In genomic region chr17:42617956-42618431, GRCh38 we compare ENCODE assay signal across 10 cellular contexts. TPM values are rescaled to one million over a fixed set of nuclear protein-coding genes. Genes with fewer than 3 reads are reported as not detected.
DNase-seq lines count a peak whose midpoint lies in the region; ATAC-seq and TF ChIP-seq lines count a peak whose summit lies in the region.
"Had no signal": no experiment of that assay in that cellular context is flagged by ENCODE, and none has a peak within 500 bp of the region (broad histone marks: within the 10 kb centered on the region; RNA-seq: fewer than 3 reads in every experiment).

No MANE protein-coding gene starts in this region.

- peaks cover 32% of the 10 kb centered on the region for H3K36me3 Mint-ChIP-seq in MCF 10A (ENCODE audit: insufficient read depth, unreplicated experiment)

- intact Hi-C loops in Right ventricle myocardium inferior (cut with DNase I) (loop anchor here (2.0 kb wide), 1 partner anchor 63 kb away; the partner anchor contains the start of gene CCR10), cardiac septum (cut with DNase I) (loop anchor here (2.0 kb wide), 1 partner anchor 61 kb away; no protein-coding TSS in a partner anchor), MCF 10A (cut with micrococcal nuclease) (loop anchor here (1.0 kb wide), 1 partner anchor 145 kb away; no protein-coding TSS in a partner anchor), aorta (cut with DNase I) (no loop called here), A673 (cut with micrococcal nuclease; ENCODE audit: unreplicated experiment) (no loop called here)

- CTCF ChIA-PET in MCF 10A (lab: Yijun Ruan, JAX) (interaction anchor here (0.7 to 7.0 kb wide), 12 partner anchors 9 to 211 kb away, joined by 3 to 61 read pairs (median 4); partner anchors contain the start of genes PLEKHH3, RETREG3 and TUBG1), A673 (lab: Charles Lee) (no interaction called here)

- H3K9me3 Mint-ChIP-seq in MCF 10A (ENCODE audit: unreplicated experiment) = no peaks in the 10 kb centered on the region
- H3K9me3 Mint-ChIP-seq: CD4-positive, alpha-beta memory T cell had no signal

- no peak overlapping the region for H3K4me3 Mint-ChIP-seq in MCF 10A (ENCODE audit: unreplicated experiment)
- H3K4me3 Mint-ChIP-seq: CD4-positive, alpha-beta memory T cell had no signal

- H3K27ac ChIP-seq in aorta (ENCODE audit: low read depth in 1 of 2, low read length in 2 of 2) (no peak overlapping the region), A673 (ENCODE audit: low read depth, low read length, poor library complexity, severe bottlenecking) (no peak overlapping the region)

- 43% methylated on average over 4 of the region's 4 CpGs for WGBS in aorta, 2 donors

- BruUV-seq in MCF 10A (replicated peaks; lab: Mats Ljungman, UMichigan) = no TSS peak
- BruUV-seq in A673 (replicated peaks; lab: Mats Ljungman, UMichigan) = no TSS peak

- H3K27me3 Mint-ChIP-seq in MCF 10A (ENCODE audit: insufficient read depth, unreplicated experiment) = no peaks in the 10 kb centered on the region
- H3K27me3 Mint-ChIP-seq: CD4-positive, alpha-beta memory T cell had no signal

- H3K27me3 ChIP-seq in aorta (ENCODE audit: control insufficient read depth in 1 of 2, insufficient read depth in 2 of 2, low read length in 1 of 2) (no peaks in the 10 kb centered on the region), A673 (replicated peaks; ENCODE audit: insufficient read depth, low read depth, low read length, poor library complexity) (no peaks in the 10 kb centered on the region)

- H3K36me3 ChIP-seq in aorta (ENCODE audit: control insufficient read depth in 1 of 2, insufficient read depth in 2 of 2, low read length in 1 of 2) (no peaks in the 10 kb centered on the region), A673 (ENCODE audit: insufficient read depth, low read length, poor library complexity, severe bottlenecking) (peaks cover 5% of the 10 kb centered on the region)

- H3K4me1 ChIP-seq in aorta (ENCODE audit: control insufficient read depth in 1 of 2, insufficient read depth in 2 of 2, low read length in 2 of 2) (no peaks in the 10 kb centered on the region), A673 (ENCODE audit: insufficient read depth, low read length, poor library complexity, severe bottlenecking) (no peaks in the 10 kb centered on the region)

- DNase-seq in Right ventricle myocardium inferior (ENCODE audit: missing footprints) = no peak
- no peak for DNase-seq in cardiac septum (ENCODE audit: low spot score)
- DNase-seq in MCF 10A (ENCODE audit: unreplicated experiment) = peak; percentile 14
- DNase-seq in aorta = no peak
- DNase-seq in A673 (ENCODE audit: low spot score) = no peak
- no peak for DNase-seq in pons (ENCODE audit: low spot score)
- DNase-seq in NCI-H1694 (lab: John Stamatoyannopoulos, UW) = no peak
- DNase-seq: activated CD8-positive, alpha-beta memory T cell treated with anti-CD3 and anti-CD28 coated beads, Interleukin-2, amount 50 U/mL, for 48 hours; CD4-positive, alpha-beta memory T cell had no signal

- H3K4me3 ChIP-seq in aorta (ENCODE audit: low read length in 2 of 2) (no peak overlapping the region), A673 (ENCODE audit: low read depth, low read length, poor library complexity, severe bottlenecking) (no peak overlapping the region)

- H3K4me1 Mint-ChIP-seq in MCF 10A (ENCODE audit: insufficient read depth, unreplicated experiment) = peaks cover 15% of the 10 kb centered on the region

- H3K9me3 ChIP-seq in aorta (ENCODE audit: control insufficient read depth, low read length) (no peaks in the 10 kb centered on the region), A673 (ENCODE audit: low read depth, low read length, poor library complexity, severe bottlenecking) (no peaks in the 10 kb centered on the region)

- no peak overlapping the region for H3K27ac Mint-ChIP-seq in MCF 10A (ENCODE audit: low read depth, unreplicated experiment)

- no peak for TF ChIP-seq CTCF in MCF 10A (IDR thresholded peaks at IDR 0.05; ENCODE audit: unreplicated experiment)
- TF ChIP-seq CTCF in A673 (conservative IDR thresholded peaks at IDR 0.05; ENCODE audit: low read depth, low read length) = no peak

- POLR2A ChIA-PET in MCF 10A (lab: Yijun Ruan, JAX) = interaction anchor here (0.6 to 8.2 kb wide), 13 partner anchors 9 to 88 kb away, joined by 3 to 110 read pairs (median 9); partner anchors contain the start of genes PLEKHH3, PSMC3IP, RETREG3 and TUBG1
- POLR2A ChIA-PET in A673 (lab: Charles Lee; ENCODE audit: low non-redundant PET) = no interaction called here

- ATAC-seq in Right ventricle myocardium inferior (peak; percentile 8), HG03135 (IDR thresholded peaks at IDR 0.05; ENCODE audit: unreplicated experiment) (peak; percentile 11), aorta (ENCODE audit: low FRiP score) (peak; percentile 11)

RNA-seq across cellular contexts. Expression of gene TUBG1, which starts 8.5 kb away (rescaled TPM):
- 54.3 TPM for total RNA-seq in Right ventricle myocardium inferior
- 45.6 TPM for total RNA-seq in cardiac septum
- 57.8 and 60.2 TPM in 2 replicates for total RNA-seq in MCF 10A (2022)
- total RNA-seq in aorta = 10 to 100 TPM; 21.5 to 24.9 TPM
- polyA plus RNA-seq in aorta = 10 to 100 TPM; 15.7 to 19.5 TPM
- total RNA-seq in A673 (2021) = 85.8 and 87.4 TPM in 2 replicates

RNA-seq across cellular contexts. Expression of gene RETREG3, which starts 8.8 kb away (rescaled TPM):
- 22.5 TPM for total RNA-seq in Right ventricle myocardium inferior
- total RNA-seq in cardiac septum = 21.3 TPM
- 45.2 and 46.0 TPM in 2 replicates for total RNA-seq in MCF 10A (2022)
- 10 to 100 TPM; 42.9 to 54.1 TPM for total RNA-seq in aorta
- polyA plus RNA-seq in aorta = 10 to 100 TPM; 11.5 to 27.6 TPM
- total RNA-seq in A673 (2021) = 23.2 and 30.0 TPM in 2 replicates

RNA-seq across cellular contexts. Expression of gene PSMC3IP, which starts 40.5 kb away (rescaled TPM):
- total RNA-seq in Right ventricle myocardium inferior (3.4 TPM), cardiac septum (1.8 TPM), MCF 10A (2022) (10.3 and 12.0 TPM in 2 replicates), aorta (1 to 10 TPM; 3.9 to 5.2 TPM), A673 (2021) (30.9 and 31.9 TPM in 2 replicates)
- polyA plus RNA-seq in aorta = 10 to 100 TPM in 1 of 2 donors, 1 to 10 TPM in 1; 3.8 to 14.4 TPM

RNA-seq across cellular contexts. Expression of gene TUBG2, which starts 41.1 kb away (rescaled TPM):
- total RNA-seq in Right ventricle myocardium inferior (15.0 TPM), cardiac septum (21.9 TPM), MCF 10A (2022) (21.3 and 23.4 TPM in 2 replicates), aorta (10 to 100 TPM; 23.4 to 42.6 TPM), A673 (2021) (14.6 and 19.2 TPM in 2 replicates)
- polyA plus RNA-seq in aorta = 10 to 100 TPM; 23.9 to 72.2 TPM

RNA-seq across cellular contexts. Expression of gene MLX, which starts 51.1 kb away (rescaled TPM):
- total RNA-seq in Right ventricle myocardium inferior = 65.9 TPM
- 43.1 TPM for total RNA-seq in cardiac septum
- 37.3 and 39.6 TPM in 2 replicates for total RNA-seq in MCF 10A (2022)
- total RNA-seq in aorta = 10 to 100 TPM; 31.9 to 34.2 TPM
- polyA plus RNA-seq in aorta = 10 to 100 TPM; 33.8 to 38.6 TPM
- total RNA-seq in A673 (2021) = 32.8 and 33.7 TPM in 2 replicates

Comparison
In these comparisons a context has a peak if more than half of its experiments do, and no peak if none do; other contexts are left out.
1. intact Hi-C loops: an anchor here in Right ventricle myocardium inferior (2.0 kb wide), cardiac septum (2.0 kb wide) and MCF 10A (1.0 kb wide); none called in aorta and A673.